Comparison of ENCODE assay signal across 9 cellular contexts in genomic region chr13:25371608-25372274, GRCh38. TPM values are rescaled to one million over a fixed set of nuclear protein-coding genes. Genes with fewer than 3 reads are reported as not detected.
A peak's percentile ranks its signal among the peaks of the same experiment; 100 is the strongest.
DNase-seq lines count a peak whose midpoint lies in the region; ATAC-seq and TF ChIP-seq lines count a peak whose summit lies in the region.
"Had no signal": no experiment of that assay in that cellular context is flagged by ENCODE, and none has a peak within 500 bp of the region (broad histone marks: within the 10 kb centered on the region; RNA-seq: fewer than 3 reads in every experiment).

TSS of gene ATP8A2 (plus strand) at chr13:25371974. CDS start at chr13:25372213, 239 bp downstream.

- BruUV-seq in PC-3 (replicated peaks; lab: Mats Ljungman, UMichigan): no TSS peak

- H3K36me3 ChIP-seq in PC-3 (ENCODE audit: low read depth, low read length): no peaks in the 10 kb centered on the region
- no peaks in the 10 kb centered on the region for H3K36me3 ChIP-seq in psoas muscle (ENCODE audit: insufficient read depth in 1 of 2, low read depth in 1 of 2)
- H3K36me3 ChIP-seq in effector memory CD4-positive, alpha-beta T cell (ENCODE audit: control insufficient read depth, insufficient read depth, low read length): no peaks in the 10 kb centered on the region

- DNase-seq in GM13976 (ENCODE audit: low spot score): peak; percentile 45
- DNase-seq in PC-3: no peak
- DNase-seq in epithelial cell of proximal tubule (ENCODE audit: low read depth): no peak
- no peak for DNase-seq in psoas muscle
- no peak for DNase-seq in effector memory CD4-positive, alpha-beta T cell
- no peak for DNase-seq in NOMO-1 treated with dmso at 0.1 percent for 144 hours (lab: John Stamatoyannopoulos, UW; ENCODE audit: unreplicated experiment)
- DNase-seq in NCI-H526 treated with DMSO at 0.1 percent for 48 hours (lab: John Stamatoyannopoulos, UW): no peak
- no peak for DNase-seq in HK-2 (ENCODE audit: unreplicated experiment)

- no peaks in the 10 kb centered on the region for H4K20me1 ChIP-seq in PC-3 (ENCODE audit: low read length)

- no peaks in the 10 kb centered on the region for H3K4me1 ChIP-seq in PC-3 (ENCODE audit: insufficient read depth, low read length)
- no peaks in the 10 kb centered on the region for H3K4me1 ChIP-seq in psoas muscle
- peaks cover 6% of the 10 kb centered on the region for H3K4me1 ChIP-seq in effector memory CD4-positive, alpha-beta T cell (ENCODE audit: control insufficient read depth, insufficient read depth, low read length, poor library complexity, severe bottlenecking)

- TF ChIP-seq CTCF in GM13976 (IDR thresholded peaks at IDR 0.05; ENCODE audit: borderline replicate concordance, control extremely low read depth, extremely low read depth, insufficient read depth, missing control alignments) (no peak), PC-3 (conservative IDR thresholded peaks at IDR 0.05; ENCODE audit: low read depth, low read length) (no peak), epithelial cell of proximal tubule (conservative IDR thresholded peaks at IDR 0.05; ENCODE audit: low read depth, low read length) (no peak), psoas muscle (IDR thresholded peaks at IDR 0.05) (no peak)

- no peak within 1 kb of the TSS for H3K4me2 ChIP-seq in PC-3 (ENCODE audit: low read length)

- in situ Hi-C loops in GM13976 (cut with MboI; ENCODE audit: low sequenced_read_pairs, unreplicated experiment): no loop called here

- H2AFZ ChIP-seq in PC-3 (ENCODE audit: low read length): no peak within 1 kb of the TSS

- POLR2A ChIA-PET in PC-3 (lab: Charles Lee; ENCODE audit: unreplicated experiment): no interaction called here

- WGBS in psoas muscle, 3 donors: 2 to 3% (median 3%) methylated on average over 36 to 64 of the region's 64 CpGs

- H3K79me2 ChIP-seq in PC-3 (ENCODE audit: low read length): no peaks in the 10 kb centered on the region

- ATAC-seq in PC-3 (peak; percentile 27; the same call in 1 of the 2 replicates), psoas muscle (no peak)
- ATAC-seq: left lobe of liver had no signal

- peaks cover 67% of the 10 kb centered on the region for H3K27me3 ChIP-seq in PC-3 (ENCODE audit: low read length)
- peaks cover 0 to 75% (median 27%) of the 10 kb centered on the region in 3 donors for H3K27me3 ChIP-seq in psoas muscle (ENCODE audit: insufficient read depth in 3 of 3, low read length in 2 of 3)
- peaks cover 5% of the 10 kb centered on the region for H3K27me3 ChIP-seq in effector memory CD4-positive, alpha-beta T cell (replicated peaks; ENCODE audit: control insufficient read depth, insufficient read depth, low read length, poor library complexity, severe bottlenecking)

- CTCF ChIA-PET in PC-3 (lab: Charles Lee): no interaction called here

- no peaks in the 10 kb centered on the region for H3K9me2 ChIP-seq in PC-3 (replicated peaks; ENCODE audit: low read length)

- intact Hi-C loops in PC-3 (cut with micrococcal nuclease) (no loop called here), psoas muscle (cut with DNase I) (loop anchor here in 1 of 2 donors (10.0 kb wide), 1 partner anchor 377 kb away; no protein-coding TSS in a partner anchor)

- H3K4me3 ChIP-seq in PC-3 (ENCODE audit: low read length): no peak within 1 kb of the TSS
- H3K4me3 ChIP-seq in epithelial cell of proximal tubule (ENCODE audit: low read depth, low read length): peak within 1 kb of the TSS; percentile 35
- peak within 1 kb of the TSS; percentile 38 for H3K4me3 ChIP-seq in psoas muscle
- H3K4me3 ChIP-seq in effector memory CD4-positive, alpha-beta T cell (ENCODE audit: insufficient read depth, low read depth, low read length, poor library complexity, severe bottlenecking): no peak within 1 kb of the TSS

- no peak within 1 kb of the TSS for H3K9ac ChIP-seq in PC-3 (ENCODE audit: low read length)

- no peak within 1 kb of the TSS for H3K27ac ChIP-seq in PC-3 (ENCODE audit: low read length)
- no peak within 1 kb of the TSS for H3K27ac ChIP-seq in psoas muscle
- H3K27ac ChIP-seq in effector memory CD4-positive, alpha-beta T cell (ENCODE audit: insufficient read depth, low read length, poor library complexity, severe bottlenecking): no peak within 1 kb of the TSS

- H3K9me3 ChIP-seq in PC-3 (ENCODE audit: low read length): no peaks in the 10 kb centered on the region
- no peaks in the 10 kb centered on the region for H3K9me3 ChIP-seq in psoas muscle
- H3K9me3 ChIP-seq in effector memory CD4-positive, alpha-beta T cell (ENCODE audit: control insufficient read depth, low read length): no peaks in the 10 kb centered on the region

- H3F3A ChIP-seq in PC-3 (ENCODE audit: low read length, unreplicated experiment): no peaks in the 10 kb centered on the region

RNA-seq across cellular contexts. Expression of gene ATP8A2, which starts in this region (rescaled TPM):
- total RNA-seq in PC-3 (2014; rRNA removed) (0.04 and 0.12 TPM in 2 replicates), epithelial cell of proximal tubule (2.2 and 3.2 TPM in 2 replicates), psoas muscle (under 1 TPM in 3 of 4 donors, not detected in 1; 0.02 to 0.22 (median 0.13) TPM)
- under 1 TPM in 2 of 3 donors, not detected in 1; 0.03 to 0.04 TPM for polyA plus RNA-seq in psoas muscle
- total RNA-seq: left lobe of liver had no signal

Comparison
In these comparisons a context has a peak if more than half of its experiments do, and no peak if none do; other contexts are left out.
1. Peak in ATAC-seq in PC-3; RNA of the gene not detected or under 1 TPM.
2. H3K4me3 ChIP-seq: peak in epithelial cell of proximal tubule (single experiment) and psoas muscle (single experiment); none in PC-3 (single experiment) and effector memory CD4-positive, alpha-beta T cell (single experiment).